In the genomic region with DNA sequence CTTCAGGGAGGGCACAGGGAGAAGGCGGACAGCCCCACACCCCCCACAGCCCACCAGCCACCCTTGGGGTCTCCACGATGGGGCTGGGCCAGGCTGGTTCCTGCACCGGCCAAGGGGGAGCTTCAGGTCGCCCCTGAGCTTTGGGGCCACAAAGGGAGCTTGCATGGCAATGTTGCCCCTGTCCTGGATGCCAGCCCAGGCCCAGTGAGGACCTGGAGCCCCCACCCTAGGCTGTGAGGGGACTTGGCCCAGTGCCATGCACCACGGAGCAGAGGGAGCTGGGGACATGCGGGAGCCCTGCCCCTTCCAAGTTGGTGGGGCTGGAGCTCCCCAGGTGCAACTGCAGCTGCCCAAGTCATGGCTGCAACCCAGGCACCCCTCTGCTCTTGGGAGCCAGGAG, we compare ENCODE assay signal across 33 cellular contexts. TPM values are rescaled to one million over a fixed set of nuclear protein-coding genes. Genes with fewer than 3 reads are reported as not detected.
DNase-seq lines count a peak whose midpoint lies in the region; ATAC-seq, FAIRE-seq and TF ChIP-seq lines count a peak whose summit lies in the region.
"Had no signal": no experiment of that assay in that cellular context is flagged by ENCODE, and none has a peak within 500 bp of the region (broad histone marks: within the 10 kb centered on the region; RNA-seq: fewer than 3 reads in every experiment).

No MANE protein-coding gene starts in this region.

- in situ Hi-C loops in HepG2 (cut with HindIII; ENCODE audit: extremely low pct_ligation_motif_present, low pct_unique_long_range_greater_than_20kb): loop anchor here (10.0 kb wide), 1 partner anchor 108 kb away; no protein-coding TSS in a partner anchor

- TF ChIP-seq POLR2A in right lobe of liver (IDR thresholded peaks at IDR 0.05) (no peak), HepG2 (IDR thresholded peaks at IDR 0.05; ENCODE audit: insufficient read depth in 1 of 2, low read depth in 2 of 2, low read length in 2 of 2) (no peak)

- TF ChIP-seq EP300 in HepG2 (IDR thresholded peaks at IDR 0.05; ENCODE audit: low read depth in 2 of 2, low read length in 2 of 2): no peak
- no peak for TF ChIP-seq EP300 in HepG2 (CRISPR knock-in tag; IDR thresholded peaks at IDR 0.05; ENCODE audit: borderline replicate concordance)

- POLR2A ChIA-PET in HepG2 (lab: Yijun Ruan, JAX) (no interaction called here), WTC11 (lab: Charles Lee) (no interaction called here)

- FAIRE-seq in HepG2 (lab: Jason Lieb, UNC) (no peak), kidney (lab: Jason Lieb, UNC) (no peak)
- FAIRE-seq: A549, GM12878 had no signal

- H3K9me3 Mint-ChIP-seq in WTC11 (no peaks in the 10 kb centered on the region), osteocyte (ENCODE audit: unreplicated experiment) (peaks cover 5% of the 10 kb centered on the region)
- H3K9me3 Mint-ChIP-seq: CD4-positive, alpha-beta memory T cell; GM23338 had no signal

- CTCF ChIA-PET in HepG2 (lab: Yijun Ruan, JAX; ENCODE audit: low intra/inter-chr PET ratio, low total read pairs) (no interaction called here), WTC11 (lab: Charles Lee) (interaction anchor here (1.4 to 1.9 kb wide), 2 partner anchors 22 to 169 kb away, joined by 5 read pairs; no protein-coding TSS in a partner anchor)

- H3K4me1 Mint-ChIP-seq in WTC11 (no peaks in the 10 kb centered on the region), osteocyte (ENCODE audit: unreplicated experiment) (no peaks in the 10 kb centered on the region)
- H3K4me1 Mint-ChIP-seq: GM23338 had no signal

- no peak overlapping the region for H3K9ac ChIP-seq in HepG2 (ENCODE audit: insufficient read depth, low read depth, low read length)
- H3K9ac ChIP-seq in kidney (ENCODE audit: low read length in 2 of 2): no peak overlapping the region
- no peak overlapping the region for H3K9ac ChIP-seq in MM.1S (ENCODE audit: low read length)

- BruUV-seq in HepG2 (replicated peaks; lab: Mats Ljungman, UMichigan): no TSS peak

- H3K4me3 ChIP-seq in right lobe of liver (no peak overlapping the region), HepG2 (replicated peaks in 1 of 3; ENCODE audit: insufficient read depth in 1 of 3, low read depth in 2 of 3, low read length in 3 of 3) (no peak overlapping the region), kidney (ENCODE audit: low read length in 2 of 2) (no peak overlapping the region), upper lobe of right lung (no peak overlapping the region), MM.1S (ENCODE audit: low read length) (no peak overlapping the region)
- H3K4me3 ChIP-seq: A549, GM12878, GM23338, HAP-1 had no signal

- no peak overlapping the region for H3K4me2 ChIP-seq in HepG2 (ENCODE audit: low read depth, low read length)
- no peak overlapping the region for H3K4me2 ChIP-seq in MM.1S (ENCODE audit: low read depth, low read length)
- H3K4me2 ChIP-seq: A549, GM23338 had no signal

- no peaks in the 10 kb centered on the region for H3K36me3 ChIP-seq in right lobe of liver
- H3K36me3 ChIP-seq in HepG2 (replicated peaks in 1 of 2; ENCODE audit: control insufficient read depth in 1 of 2, insufficient read depth in 2 of 2, low read length in 2 of 2): peaks cover 0 to 4% of the 10 kb centered on the region in 2 experiments; a peak in 1 of 5 replicates
- no peaks in the 10 kb centered on the region for H3K36me3 ChIP-seq in kidney (ENCODE audit: control insufficient read depth in 1 of 2, insufficient read depth in 2 of 2, low read length in 2 of 2)
- no peaks in the 10 kb centered on the region for H3K36me3 ChIP-seq in upper lobe of right lung
- no peaks in the 10 kb centered on the region; the same call in 1 of the 2 replicates for H3K36me3 ChIP-seq in MM.1S (replicated peaks; ENCODE audit: insufficient read depth, low read length)

- TF ChIP-seq RAD21 in HepG2 (CRISPR knock-in tag; IDR thresholded peaks at IDR 0.05): no peak

- H3K79me2 ChIP-seq in HepG2 (ENCODE audit: insufficient read depth, low read length): no peaks in the 10 kb centered on the region
- H3K79me2 ChIP-seq in MM.1S (ENCODE audit: low read length): 0 out of 2 replicates have a peak, but pooled peaks cover 3% of the 10 kb centered on the region

- H4K20me1 ChIP-seq in HepG2 (ENCODE audit: insufficient read depth, low read length) (no peaks in the 10 kb centered on the region), MM.1S (ENCODE audit: insufficient read depth, low read length) (no peaks in the 10 kb centered on the region)

- H2AFZ ChIP-seq in HepG2 (ENCODE audit: low read length) (no peak overlapping the region), MM.1S (ENCODE audit: low read length) (no peak overlapping the region)
- H2AFZ ChIP-seq: GM23338 had no signal

- H3K9me3 ChIP-seq in right lobe of liver (no peaks in the 10 kb centered on the region), HepG2 (ENCODE audit: low read length) (no peaks in the 10 kb centered on the region), kidney (ENCODE audit: control insufficient read depth in 1 of 2, low read length in 2 of 2) (no peaks in the 10 kb centered on the region), upper lobe of right lung (no peaks in the 10 kb centered on the region), MM.1S (replicated peaks; ENCODE audit: insufficient read depth, low read length) (no peaks in the 10 kb centered on the region)
- H3K9me3 ChIP-seq: A549, Caco-2, HAP-1 had no signal

- H3K27ac Mint-ChIP-seq in WTC11 (no peak overlapping the region), osteocyte (ENCODE audit: unreplicated experiment) (no peak overlapping the region)
- H3K27ac Mint-ChIP-seq: GM23338 had no signal

- DNase-seq in right lobe of liver (peak in 2 of 3 donors; percentile 42 to 52), HepG2 (ENCODE audit: low spot score) (no peak), WTC11 (ENCODE audit: low spot score) (no peak), kidney (peak; percentile 61), upper lobe of right lung (no peak), COLO668 (lab: John Stamatoyannopoulos, UW; ENCODE audit: unreplicated experiment) (no peak), MM.1S (no peak), osteocyte (ENCODE audit: extremely low spot score, unreplicated experiment) (no peak)
- DNase-seq: AML-193, C1 segment of cervical spinal cord, Caco-2, DMS 273 treated with DMSO at 0.1 percent for 48 hours, DMS79, EL, GDM1, Kasumi-1, MV-4-11, NCI-H1105 treated with DMSO at 0.1 percent for 48 hours, NCI-H146, NCI-H1930, NCI-H2107, NCI-H446 treated with DMSO at 0.1 percent for 48 hours, NCI-H526 treated with DMSO at 0.1 percent for 48 hours, RPMI8226, SHP77 treated with DMSO at 0.1 percent for 48 hours, SW 1271 had no signal

- H3F3A ChIP-seq in MM.1S (ENCODE audit: insufficient read depth, low read length): no peaks in the 10 kb centered on the region

- H3K27me3 ChIP-seq in right lobe of liver (no peaks in the 10 kb centered on the region), HepG2 (ENCODE audit: control insufficient read depth in 1 of 2, insufficient read depth in 2 of 2, low read length in 2 of 2) (no peaks in the 10 kb centered on the region), upper lobe of right lung (no peaks in the 10 kb centered on the region), MM.1S (replicated peaks; ENCODE audit: insufficient read depth, low read length) (no peaks in the 10 kb centered on the region)

- no peaks in the 10 kb centered on the region for H3K36me3 Mint-ChIP-seq in WTC11
- no peaks in the 10 kb centered on the region for H3K36me3 Mint-ChIP-seq in osteocyte (ENCODE audit: unreplicated experiment)

- ATAC-seq in right lobe of liver (no peak), HepG2 (no peak), WTC11 (peak; percentile 20; the same call in 1 of the 2 replicates), upper lobe of right lung (peak; percentile 32)
- ATAC-seq: A549, GM12878, GM23338 had no signal

- no peaks in the 10 kb centered on the region for H3K9me2 ChIP-seq in MM.1S (replicated peaks; ENCODE audit: insufficient read depth, low read length)

- TF ChIP-seq CTCF in right lobe of liver (IDR thresholded peaks at IDR 0.05): no peak
- no peak for TF ChIP-seq CTCF in HepG2 (CRISPR knock-in tag; IDR thresholded peaks at IDR 0.05)
- no peak for TF ChIP-seq CTCF in WTC11 (IDR thresholded peaks at IDR 0.05)
- no peak for TF ChIP-seq CTCF in kidney (IDR thresholded peaks at IDR 0.05; ENCODE audit: borderline replicate concordance, extremely low read depth, insufficient read depth)
- no peak for TF ChIP-seq CTCF in upper lobe of right lung (IDR thresholded peaks at IDR 0.05)
- TF ChIP-seq CTCF in MM.1S (IDR thresholded peaks at IDR 0.05; ENCODE audit: low read length): no peak
- no peak for TF ChIP-seq CTCF in osteocyte (IDR thresholded peaks at IDR 0.05)

- H3K4me1 ChIP-seq in right lobe of liver (no peaks in the 10 kb centered on the region), HepG2 (ENCODE audit: insufficient read depth, low read length) (no peaks in the 10 kb centered on the region), kidney (ENCODE audit: control insufficient read depth in 1 of 2, insufficient read depth in 1 of 2, low read depth in 1 of 2, low read length in 2 of 2) (peaks cover 0 to 2% of the 10 kb centered on the region in 2 donors), upper lobe of right lung (no peaks in the 10 kb centered on the region), MM.1S (ENCODE audit: low read length) (no peaks in the 10 kb centered on the region)
- H3K4me1 ChIP-seq: A549, Caco-2 had no signal

- no peak overlapping the region for H3K4me3 Mint-ChIP-seq in WTC11
- no peak overlapping the region for H3K4me3 Mint-ChIP-seq in osteocyte (ENCODE audit: unreplicated experiment)
- H3K4me3 Mint-ChIP-seq: CD4-positive, alpha-beta memory T cell; GM23338 had no signal

- H3K27me3 Mint-ChIP-seq in WTC11 (ENCODE audit: low read depth) (no peaks in the 10 kb centered on the region), osteocyte (ENCODE audit: unreplicated experiment) (no peaks in the 10 kb centered on the region)
- H3K27me3 Mint-ChIP-seq: CD4-positive, alpha-beta memory T cell had no signal

- 90% methylated on average over 2 of the region's 6 CpGs for WGBS in right lobe of liver (ENCODE audit: insufficient coverage, low coverage, low lambda C conversion rate, missing lambda C conversion rate)
- 88% methylated on average over 2 of the region's 6 CpGs for WGBS in HepG2 (ENCODE audit: low lambda C conversion rate)

- H3K27ac ChIP-seq in right lobe of liver (no peak overlapping the region), HepG2 (ENCODE audit: extremely low read length, insufficient read depth, low read length) (no peak overlapping the region), kidney (ENCODE audit: low read depth in 2 of 2, low read length in 2 of 2) (no peak overlapping the region), upper lobe of right lung (no peak overlapping the region), MM.1S (ENCODE audit: low read length) (no peak overlapping the region)
- H3K27ac ChIP-seq: A549, HL-60 had no signal

- intact Hi-C loops in right lobe of liver (cut with DNase I) (loop anchor here in 1 of 2 donors (10.0 kb wide), 1 partner anchor 98 kb away; no protein-coding TSS in a partner anchor), HepG2 (cut with micrococcal nuclease; ENCODE audit: unreplicated experiment) (no loop called here), kidney (cut with DNase I) (loop anchor here (10.0 kb wide), 1 partner anchor 98 kb away; no protein-coding TSS in a partner anchor), upper lobe of right lung (cut with DNase I) (no loop called here)

RNA-seq across cellular contexts. Expression of a gene that starts 18.4 kb away (rescaled TPM):
- total RNA-seq in right lobe of liver (10 to 100 TPM in 5 of 6 experiments, 1 to 10 TPM in 1; 9.5 to 16.9 (median 11.9) TPM), HepG2 (2016; rRNA removed; fragmentation: Illumina TruSeq; extraction: Trizol) (26.0 and 32.4 TPM in 2 replicates), WTC11 (2021) (15.7 to 17.9 TPM (median 17.6 TPM) in 3 replicates), kidney (23.2 TPM), upper lobe of right lung (15.9 TPM), osteocyte (8.0 and 10.0 TPM in 2 replicates)
- total RNA-seq in HepG2 (2016; cell fraction: cytosol; rRNA removed; fragmentation: Illumina TruSeq; extraction: Trizol; ENCODE audit: low read depth): 13.2 and 15.1 TPM in 2 replicates
- 21.7 and 29.4 TPM in 2 replicates for total RNA-seq in HepG2 (2016; cell fraction: insoluble cytoplasmic fraction; rRNA removed; fragmentation: Illumina TruSeq; extraction: Trizol)
- total RNA-seq in HepG2 (2016; cell fraction: membrane; rRNA removed; fragmentation: Illumina TruSeq; extraction: Trizol): 16.9 and 17.8 TPM in 2 replicates
- 23.7 and 24.3 TPM in 2 replicates for total RNA-seq in HepG2 (2016; cell fraction: nucleus; rRNA removed; fragmentation: Illumina TruSeq; extraction: Trizol)
- polyA plus RNA-seq in HepG2 (2011; rRNA removed) (12.4 and 13.4 TPM in 2 replicates), kidney (ENCODE audit: insufficient read depth, low read depth, low replicate concordance) (12.5 TPM)
- polyA plus RNA-seq in HepG2 (2011; cell fraction: cytosol; rRNA removed): 9.6 and 15.4 TPM in 2 replicates
- 3.9 and 6.1 TPM in 2 replicates for polyA plus RNA-seq in HepG2 (2011; cell fraction: nucleus; rRNA removed)
- polyA plus RNA-seq in HepG2 (2012): 14.8 and 19.3 TPM in 2 replicates
- 3.8 and 5.9 TPM in 2 replicates for polyA plus RNA-seq in HepG2 (2016; cell fraction: cytosol; fragmentation: Illumina TruSeq; extraction: Trizol; ENCODE audit: low read depth)
- polyA plus RNA-seq in HepG2 (2016; cell fraction: insoluble cytoplasmic fraction; fragmentation: Illumina TruSeq; extraction: Trizol; ENCODE audit: low read depth): 15.6 and 16.4 TPM in 2 replicates
- 8.4 and 9.8 TPM in 2 replicates for polyA plus RNA-seq in HepG2 (2016; cell fraction: membrane; fragmentation: Illumina TruSeq; extraction: Trizol; ENCODE audit: low read depth)
- polyA plus RNA-seq in HepG2 (2016; cell fraction: nucleus; fragmentation: Illumina TruSeq; extraction: Trizol; ENCODE audit: insufficient read depth, low read depth): 26.7 and 29.8 TPM in 2 replicates
- 13.5 and 22.6 TPM in 2 replicates for polyA minus RNA-seq in HepG2 (2011; rRNA and poly(A)+ RNA removed; ENCODE audit: low replicate concordance)
- polyA minus RNA-seq in HepG2 (2011; cell fraction: cytosol; rRNA and poly(A)+ RNA removed): 14.0 and 21.4 TPM in 2 replicates
- polyA minus RNA-seq in HepG2 (2011; cell fraction: nucleus; rRNA and poly(A)+ RNA removed): 11.3 and 15.5 TPM in 2 replicates

RNA-seq across cellular contexts. Expression of a gene that starts 50.5 kb away (rescaled TPM):
- total RNA-seq in right lobe of liver: under 1 TPM in 2 of 6 experiments, not detected in 4; 0.49 to 0.56 TPM
- total RNA-seq in HepG2 (2016; rRNA removed; fragmentation: Illumina TruSeq; extraction: Trizol): not detected in 2 replicates
- total RNA-seq in HepG2 (2016; cell fraction: cytosol; rRNA removed; fragmentation: Illumina TruSeq; extraction: Trizol; ENCODE audit: low read depth): not detected in 2 replicates
- total RNA-seq in HepG2 (2016; cell fraction: insoluble cytoplasmic fraction; rRNA removed; fragmentation: Illumina TruSeq; extraction: Trizol): not detected in 2 replicates
- not detected in 2 replicates for total RNA-seq in HepG2 (2016; cell fraction: membrane; rRNA removed; fragmentation: Illumina TruSeq; extraction: Trizol)
- total RNA-seq in HepG2 (2016; cell fraction: nucleus; rRNA removed; fragmentation: Illumina TruSeq; extraction: Trizol): not detected in 2 replicates
- polyA plus RNA-seq in HepG2 (2011; rRNA removed): 0.22 TPM in 1 of 2 replicates, not detected in the other
- not detected in 2 replicates for polyA plus RNA-seq in HepG2 (2011; cell fraction: cytosol; rRNA removed)
- polyA plus RNA-seq in HepG2 (2011; cell fraction: nucleus; rRNA removed): 0.26 TPM in 1 of 2 replicates, not detected in the other
- polyA plus RNA-seq in HepG2 (2012): not detected in 2 replicates
- polyA plus RNA-seq in HepG2 (2016; cell fraction: cytosol; fragmentation: Illumina TruSeq; extraction: Trizol; ENCODE audit: low read depth): not detected in 2 replicates
- polyA plus RNA-seq in HepG2 (2016; cell fraction: insoluble cytoplasmic fraction; fragmentation: Illumina TruSeq; extraction: Trizol; ENCODE audit: low read depth): not detected in 2 replicates
- polyA plus RNA-seq in HepG2 (2016; cell fraction: membrane; fragmentation: Illumina TruSeq; extraction: Trizol; ENCODE audit: low read depth): not detected in 2 replicates
- not detected in 2 replicates for polyA plus RNA-seq in HepG2 (2016; cell fraction: nucleus; fragmentation: Illumina TruSeq; extraction: Trizol; ENCODE audit: insufficient read depth, low read depth)
- not detected in 2 replicates for polyA minus RNA-seq in HepG2 (2011; rRNA and poly(A)+ RNA removed; ENCODE audit: low replicate concordance)
- polyA minus RNA-seq in HepG2 (2011; cell fraction: cytosol; rRNA and poly(A)+ RNA removed): not detected in 2 replicates
- not detected in 2 replicates for polyA minus RNA-seq in HepG2 (2011; cell fraction: nucleus; rRNA and poly(A)+ RNA removed)
- total RNA-seq in WTC11 (2021): 0.41 TPM in 1 of 3 replicates, not detected in the others
- 0.98 TPM for total RNA-seq in kidney
- not detected for polyA plus RNA-seq in kidney (ENCODE audit: insufficient read depth, low read depth, low replicate concordance)
- total RNA-seq in upper lobe of right lung: not detected
- total RNA-seq in osteocyte: not detected in 2 replicates
- total RNA-seq: CD4-positive, alpha-beta memory T cell; GM23338; M059J had no signal
- polyA plus RNA-seq: CD4-positive, alpha-beta memory T cell had no signal

Comparison
In these comparisons a context has a peak if more than half of its experiments do, and no peak if none do; other contexts are left out.
1. DNase-seq: peak in right lobe of liver (2 of 3) and kidney (single experiment); none in HepG2 (single experiment), WTC11 (single experiment), upper lobe of right lung (single experiment), COLO668 (single experiment), MM.1S (single experiment) and osteocyte (single experiment).
2. ATAC-seq: peak in WTC11 (single experiment) and upper lobe of right lung (single experiment); none in right lobe of liver (0 of 4) and HepG2 (single experiment).